In genomic region chr15:88470625-88471372, GRCh38 we compare ENCODE assay signal across 1 cellular context.
TF ChIP-seq lines count a peak whose summit lies in the region.

No MANE protein-coding gene starts in this region.

TF ChIP-seq in SK-N-SH treated with all-trans-retinoic acid at 6 μM for 48 hours, 23 proteins besides CTCF, POLR2A, EP300 and RAD21 (continued from another document):
- TF ChIP-seq POU6F1 (CRISPR knock-in tag; IDR thresholded peaks at IDR 0.05; ENCODE audit: borderline replicate concordance, low read depth) (no peak), ZFP30 (CRISPR knock-in tag; IDR thresholded peaks at IDR 0.05) (no peak), TCF4 (CRISPR knock-in tag; IDR thresholded peaks at IDR 0.05; ENCODE audit: borderline replicate concordance) (no peak), ISL1 (CRISPR knock-in tag; IDR thresholded peaks at IDR 0.05) (no peak), RARB (CRISPR knock-in tag; IDR thresholded peaks at IDR 0.05) (no peak)
TF ChIP-seq in SK-N-SH treated with all-trans-retinoic acid at 6 μM for 48 hours: peak in this region for 0.
